ENCODE assay signal across 29 cellular contexts in genomic region chr2:15953143-15953630, GRCh38. TPM values are rescaled to one million over a fixed set of nuclear protein-coding genes. Genes with fewer than 3 reads are reported as not detected.
"Had no signal": no experiment of that assay in that cellular context is flagged by ENCODE, and none has a peak within 500 bp of the region (broad histone marks: within the 10 kb centered on the region; RNA-seq: fewer than 3 reads in every experiment).

No MANE protein-coding gene starts in this region.

- H3K36me3 ChIP-seq: neural progenitor cell, neutrophil, pancreas, prostate gland, right atrium auricular region, right lobe of liver, sigmoid colon, suprapubic skin, tibial artery, transverse colon, upper lobe of right lung, uterus had no signal

- H2AFZ ChIP-seq: neural progenitor cell had no signal

- H3K4me1 Mint-ChIP-seq: naive B cell; stimulated activated effector memory CD8-positive, alpha-beta T cell treated with anti-CD3 and anti-CD28 coated beads, Interleukin-12 subunit alpha, Interleukin-12 subunit beta, amount 100 ng/mL, for 72 hours; stimulated activated naive B cell treated with anti-CD40 and anti-IgM and Interleukin-4, amounts not matched to agents 10 μg/mL and 1 μg/mL and 100 μg/mL, for 72 hours had no signal

- H3K36me3 Mint-ChIP-seq: naive B cell; natural killer cell treated with Interleukin-12 subunit alpha and Interleukin-12 subunit beta and Interleukin-15 and Interleukin-18, amount 100 ng/mL, for 72 hours; stimulated activated effector memory CD8-positive, alpha-beta T cell treated with anti-CD3 and anti-CD28 coated beads, Interleukin-12 subunit alpha, Interleukin-12 subunit beta, amount 100 ng/mL, for 72 hours; stimulated activated naive B cell treated with anti-CD40 and anti-IgM and Interleukin-4, amounts not matched to agents 10 μg/mL and 1 μg/mL and 100 μg/mL, for 72 hours had no signal

- H3K27me3 ChIP-seq: neural progenitor cell, neutrophil, pancreas, right atrium auricular region, right lobe of liver, sigmoid colon, testis, transverse colon, upper lobe of right lung, uterus had no signal

- FAIRE-seq: pancreas, small intestine had no signal

- H3K9me3 ChIP-seq: neutrophil, pancreas, prostate gland, right atrium auricular region, right lobe of liver, sigmoid colon, suprapubic skin, testis, tibial artery, transverse colon, upper lobe of right lung, uterus had no signal

- DNase-seq: naive B cell; naive thymus-derived CD8-positive, alpha-beta T cell; nucleus accumbens; pancreas; retina; right lobe of liver; sigmoid colon; small intestine; stimulated activated CD4-positive, alpha-beta T cell treated with anti-CD3 and anti-CD28 coated beads, Interleukin-15, amount 100 ng/mL, for 24 hours; stimulated activated CD4-positive, alpha-beta T cell treated with anti-CD3 and anti-CD28 coated beads, Interleukin-2, amount 100 ng/mL, for 24 hours; stimulated activated CD4-positive, alpha-beta T cell treated with anti-CD3 and anti-CD28 coated beads, Interleukin-2, amount 100 ng/mL, for 48 hours; stimulated activated CD4-positive, alpha-beta T cell treated with anti-CD3 and anti-CD28 coated beads, Interleukin-4, amount 100 ng/mL, for 24 hours; stimulated activated naive B cell treated with anti-CD40 and anti-IgM and Interleukin-4, amounts not matched to agents 10 μg/mL and 1 μg/mL and 100 μg/mL, for 72 hours; stimulated activated naive CD4-positive, alpha-beta T cell treated with Interleukin-2 at 50 U/mL for 16 hours; substantia nigra; testis; tibial artery; transverse colon; upper lobe of right lung; uterus had no signal

- H3K4me3 ChIP-seq: neural progenitor cell, pancreas, prostate gland, right atrium auricular region, right lobe of liver, sigmoid colon, suprapubic skin, testis, tibial artery, transverse colon, upper lobe of right lung, uterus had no signal

- H3K9ac ChIP-seq: neural progenitor cell had no signal

- H3K4me1 ChIP-seq: pancreas, prostate gland, right atrium auricular region, right lobe of liver, sigmoid colon, suprapubic skin, testis, tibial artery, transverse colon, upper lobe of right lung, uterus had no signal

- H3K9me3 Mint-ChIP-seq: naive thymus-derived CD8-positive, alpha-beta T cell; natural killer cell treated with Interleukin-12 subunit alpha and Interleukin-12 subunit beta and Interleukin-15 and Interleukin-18, amount 100 ng/mL, for 72 hours; neural progenitor cell; stimulated activated effector memory CD8-positive, alpha-beta T cell treated with anti-CD3 and anti-CD28 coated beads, Interleukin-12 subunit alpha, Interleukin-12 subunit beta, amount 100 ng/mL, for 72 hours; stimulated activated naive B cell treated with anti-CD40 and anti-IgM and Interleukin-4, amounts not matched to agents 10 μg/mL and 1 μg/mL and 100 μg/mL, for 72 hours; stimulated activated naive CD8-positive, alpha-beta T cell treated with anti-CD3 and anti-CD28 coated beads, Interleukin-15, Interleukin-2, amounts not matched to agents 100 ng/mL and 50 ng/mL, for 24 hours had no signal

- H3K4me3 Mint-ChIP-seq: naive B cell; naive thymus-derived CD8-positive, alpha-beta T cell; natural killer cell treated with Interleukin-12 subunit alpha and Interleukin-12 subunit beta and Interleukin-15 and Interleukin-18, amount 100 ng/mL, for 72 hours; neural progenitor cell; stimulated activated effector memory CD8-positive, alpha-beta T cell treated with anti-CD3 and anti-CD28 coated beads, Interleukin-12 subunit alpha, Interleukin-12 subunit beta, amount 100 ng/mL, for 72 hours; stimulated activated naive B cell treated with anti-CD40 and anti-IgM and Interleukin-4, amounts not matched to agents 10 μg/mL and 1 μg/mL and 100 μg/mL, for 72 hours; stimulated activated naive CD8-positive, alpha-beta T cell treated with anti-CD3 and anti-CD28 coated beads, Interleukin-15, Interleukin-2, amounts not matched to agents 100 ng/mL and 50 ng/mL, for 24 hours; type B pancreatic cell had no signal

- H3K27ac ChIP-seq: neural progenitor cell, neutrophil, pancreas, prostate gland, right atrium auricular region, right lobe of liver, sigmoid colon, suprapubic skin, testis, tibial artery, transverse colon, upper lobe of right lung, uterus had no signal

- H3K27ac Mint-ChIP-seq: naive B cell; naive thymus-derived CD8-positive, alpha-beta T cell; natural killer cell treated with Interleukin-12 subunit alpha and Interleukin-12 subunit beta and Interleukin-15 and Interleukin-18, amount 100 ng/mL, for 72 hours; neural progenitor cell; stimulated activated effector memory CD8-positive, alpha-beta T cell treated with anti-CD3 and anti-CD28 coated beads, Interleukin-12 subunit alpha, Interleukin-12 subunit beta, amount 100 ng/mL, for 72 hours; stimulated activated naive B cell treated with anti-CD40 and anti-IgM and Interleukin-4, amounts not matched to agents 10 μg/mL and 1 μg/mL and 100 μg/mL, for 72 hours; stimulated activated naive CD8-positive, alpha-beta T cell treated with anti-CD3 and anti-CD28 coated beads, Interleukin-15, Interleukin-2, amounts not matched to agents 100 ng/mL and 50 ng/mL, for 24 hours; type B pancreatic cell had no signal

- ATAC-seq: naive thymus-derived CD8-positive, alpha-beta T cell; natural killer cell treated with Interleukin-12 subunit alpha and Interleukin-12 subunit beta and Interleukin-15 and Interleukin-18, amount 100 ng/mL, for 72 hours; pancreas; right lobe of liver; stimulated activated effector memory CD8-positive, alpha-beta T cell treated with anti-CD3 and anti-CD28 coated beads, Interleukin-12 subunit alpha, Interleukin-12 subunit beta, amount 100 ng/mL, for 72 hours; stimulated activated naive B cell treated with anti-CD40 and anti-IgM and Interleukin-4, amounts not matched to agents 10 μg/mL and 1 μg/mL and 100 μg/mL, for 72 hours; upper lobe of right lung had no signal

- H3K4me2 ChIP-seq: neural progenitor cell had no signal

- H3K27me3 Mint-ChIP-seq: type B pancreatic cell had no signal

RNA-seq across cellular contexts. Expression of gene MYCN, which starts 12.8 kb away (rescaled TPM):
- total RNA-seq: natural killer cell treated with Interleukin-12 subunit alpha and Interleukin-12 subunit beta and Interleukin-15 and Interleukin-18, amount 100 ng/mL, for 72 hours had no signal
- polyA plus RNA-seq: naive thymus-derived CD8-positive, alpha-beta T cell had no signal
